ENCODE assay signal across 9 cellular contexts in the genomic region with DNA sequence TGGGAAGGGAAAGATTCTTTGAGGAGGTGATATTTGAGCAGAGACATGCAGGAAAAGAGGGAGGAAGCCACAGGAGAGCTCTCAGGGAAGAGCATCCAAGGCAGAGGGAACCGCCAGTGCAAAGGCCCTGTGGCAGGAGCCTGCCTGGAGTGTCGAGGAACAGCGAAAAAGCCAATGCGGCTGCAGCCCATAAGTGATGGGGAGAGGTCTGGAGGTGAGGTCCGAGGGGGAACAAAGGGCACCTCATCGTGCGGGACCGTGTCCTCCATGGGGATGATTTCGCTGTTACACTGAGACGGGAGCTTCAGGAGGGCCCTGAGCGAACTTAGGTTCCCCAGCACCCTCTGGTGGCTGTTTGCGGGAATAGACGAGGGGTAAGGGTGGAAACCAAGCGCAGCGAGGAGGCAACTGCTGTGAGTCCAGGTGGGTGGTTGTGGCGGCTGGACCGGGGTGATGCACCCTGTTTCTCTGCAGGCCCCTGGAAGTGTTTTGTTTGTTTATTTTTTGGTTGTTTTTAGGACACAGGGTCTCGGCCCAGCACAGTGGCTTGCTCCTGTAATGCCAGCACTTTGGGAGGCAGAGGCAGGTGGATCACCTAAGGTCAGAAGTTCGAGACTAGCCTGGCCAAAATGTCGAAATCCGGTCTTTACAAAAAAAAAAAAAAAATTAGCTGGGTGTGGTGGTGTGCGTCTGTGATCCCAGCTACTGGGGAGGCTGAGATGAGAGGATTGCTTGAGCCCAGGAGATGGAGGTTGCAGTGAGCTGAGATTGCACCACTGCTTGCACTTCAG. TPM values are rescaled to one million over a fixed set of nuclear protein-coding genes. Genes with fewer than 3 reads are reported as not detected.
A peak's percentile ranks its signal among the peaks of the same experiment; 100 is the strongest.
DNase-seq lines count a peak whose midpoint lies in the region; ATAC-seq and TF ChIP-seq lines count a peak whose summit lies in the region.
"Had no signal": no experiment of that assay in that cellular context is flagged by ENCODE, and none has a peak within 500 bp of the region (broad histone marks: within the 10 kb centered on the region; RNA-seq: fewer than 3 reads in every experiment).

No MANE protein-coding gene starts in this region.

- TF ChIP-seq CTCF in WTC11 (IDR thresholded peaks at IDR 0.05) (peak; percentile 71), mammary epithelial cell (conservative IDR thresholded peaks at IDR 0.05 in 1 of 2, IDR thresholded peaks at IDR 0.05 in 1 of 2; ENCODE audit: extremely low read depth in 1 of 2, insufficient read depth in 1 of 2, low read depth in 1 of 2, low read length in 2 of 2) (peak; percentile 94 to 95)

- in situ Hi-C loops in mammary epithelial cell (cut with MboI; ENCODE audit: low sequenced_read_pairs in 2 of 2): no loop called here

- H3K4me1 Mint-ChIP-seq in WTC11: 0 out of 2 replicates have a peak, but pooled peaks cover 2% of the 10 kb centered on the region

- peak; percentile 55 for DNase-seq in A172 (ENCODE audit: low spot score)
- peak; percentile 44 for DNase-seq in NCI-H2171 (lab: John Stamatoyannopoulos, UW)
- DNase-seq in WTC11 (ENCODE audit: low spot score): peak; percentile 92
- peak; percentile 68 for DNase-seq in mammary epithelial cell
- DNase-seq in left colon: peak; percentile 43 to 83
- peak; percentile 82 for DNase-seq in stimulated activated CD4-positive, alpha-beta T cell treated with anti-CD3 and anti-CD28 coated beads, Interleukin-4, amount 100 ng/mL, for 24 hours

- no peaks in the 10 kb centered on the region for H4K20me1 ChIP-seq in mammary epithelial cell (ENCODE audit: insufficient read depth, low read length)

- H3K4me1 ChIP-seq in mammary epithelial cell (ENCODE audit: insufficient read depth, low read length): no peaks in the 10 kb centered on the region

- no peak overlapping the region for H3K4me3 ChIP-seq in mammary epithelial cell (replicated peaks in 1 of 3; ENCODE audit: insufficient read depth in 1 of 3, low read depth in 2 of 3, low read length in 3 of 3)

- H3K9ac ChIP-seq in mammary epithelial cell (ENCODE audit: insufficient read depth, low read length): no peak overlapping the region

- BruUV-seq in mammary epithelial cell (replicated peaks; lab: Mats Ljungman, UMichigan): no TSS peak

- peaks cover 5% of the 10 kb centered on the region for H3K27me3 Mint-ChIP-seq in WTC11 (ENCODE audit: low read depth)

- H2AFZ ChIP-seq in mammary epithelial cell (ENCODE audit: low read depth, low read length): peak overlapping the region; percentile 10

- CTCF ChIA-PET in WTC11 (lab: Charles Lee) (interaction anchor here (0.6 to 4.1 kb wide), 50 partner anchors 8 to 401 kb away, joined by 3 to 70 read pairs (median 4); a partner anchor contains a TSS), mammary epithelial cell (lab: Charles Lee; ENCODE audit: low non-redundant PET) (interaction anchor here (0.6 to 2.2 kb wide), 4 partner anchors 16 to 271 kb away, joined by 3 to 23 read pairs (median 6); no protein-coding TSS in a partner anchor)

- ATAC-seq in GM18498 (IDR thresholded peaks at IDR 0.05; ENCODE audit: unreplicated experiment): peak; percentile 48
- peak; percentile 96 for ATAC-seq in WTC11
- peak; percentile 89 for ATAC-seq in left colon
- ATAC-seq in GM18511 (IDR thresholded peaks at IDR 0.05; ENCODE audit: unreplicated experiment): no peak

- no peak overlapping the region for H3K4me2 ChIP-seq in mammary epithelial cell (ENCODE audit: insufficient read depth, low read depth, low read length)

- no peaks in the 10 kb centered on the region for H3K79me2 ChIP-seq in mammary epithelial cell (ENCODE audit: insufficient read depth, low read length)

- H3K9me3 Mint-ChIP-seq in WTC11: no peaks in the 10 kb centered on the region
- H3K9me3 Mint-ChIP-seq: stimulated activated naive CD8-positive, alpha-beta T cell treated with anti-CD3 and anti-CD28 coated beads, Interleukin-15, Interleukin-2, amounts not matched to agents 100 ng/mL and 50 ng/mL, for 24 hours had no signal

- no peak overlapping the region for H3K27ac Mint-ChIP-seq in WTC11
- H3K27ac Mint-ChIP-seq: stimulated activated naive CD8-positive, alpha-beta T cell treated with anti-CD3 and anti-CD28 coated beads, Interleukin-15, Interleukin-2, amounts not matched to agents 100 ng/mL and 50 ng/mL, for 24 hours had no signal

- no peaks in the 10 kb centered on the region; the same call in 1 of the 2 replicates for H3K36me3 Mint-ChIP-seq in WTC11

- no peak overlapping the region; the same call in 1 of the 2 replicates for H3K4me3 Mint-ChIP-seq in WTC11
- H3K4me3 Mint-ChIP-seq: stimulated activated naive CD8-positive, alpha-beta T cell treated with anti-CD3 and anti-CD28 coated beads, Interleukin-15, Interleukin-2, amounts not matched to agents 100 ng/mL and 50 ng/mL, for 24 hours had no signal

- dilution Hi-C loops in mammary epithelial cell (cut with HindIII; ENCODE audit: low sequenced_read_pairs): no loop called here

- no peaks in the 10 kb centered on the region for H3K36me3 ChIP-seq in mammary epithelial cell (ENCODE audit: insufficient read depth, low read length)

- H3K27ac ChIP-seq in mammary epithelial cell (ENCODE audit: insufficient read depth, low read depth, low read length): no peak overlapping the region

- WGBS in mammary epithelial cell (ENCODE audit: low coverage, missing lambda C conversion rate): 17% methylated on average over 7 of the region's 22 CpGs

- no peaks in the 10 kb centered on the region for H3K9me3 ChIP-seq in mammary epithelial cell (replicated peaks; ENCODE audit: insufficient read depth, low read length)

- no peaks in the 10 kb centered on the region for H3K27me3 ChIP-seq in mammary epithelial cell (ENCODE audit: insufficient read depth, low read length)

- intact Hi-C loops in mammary epithelial cell (cut with micrococcal nuclease) (loop anchor here (1.0 kb wide), 1 partner anchor 271 kb away; no protein-coding TSS in a partner anchor), left colon (cut with DNase I, micrococcal nuclease) (loop anchor here in 1 of 2 donors (5.0 kb wide), 1 partner anchor 270 kb away; no protein-coding TSS in a partner anchor)

- POLR2A ChIA-PET in WTC11 (lab: Charles Lee): interaction anchor here (0.6 to 1.2 kb wide), 5 partner anchors 12 to 268 kb away, joined by 3 to 6 read pairs (median 4); no protein-coding TSS in a partner anchor

TF ChIP-seq in WTC11, 78 proteins besides CTCF, POLR2A, EP300 and RAD21 (continues in another document):
- TF ChIP-seq, protein P1, sequence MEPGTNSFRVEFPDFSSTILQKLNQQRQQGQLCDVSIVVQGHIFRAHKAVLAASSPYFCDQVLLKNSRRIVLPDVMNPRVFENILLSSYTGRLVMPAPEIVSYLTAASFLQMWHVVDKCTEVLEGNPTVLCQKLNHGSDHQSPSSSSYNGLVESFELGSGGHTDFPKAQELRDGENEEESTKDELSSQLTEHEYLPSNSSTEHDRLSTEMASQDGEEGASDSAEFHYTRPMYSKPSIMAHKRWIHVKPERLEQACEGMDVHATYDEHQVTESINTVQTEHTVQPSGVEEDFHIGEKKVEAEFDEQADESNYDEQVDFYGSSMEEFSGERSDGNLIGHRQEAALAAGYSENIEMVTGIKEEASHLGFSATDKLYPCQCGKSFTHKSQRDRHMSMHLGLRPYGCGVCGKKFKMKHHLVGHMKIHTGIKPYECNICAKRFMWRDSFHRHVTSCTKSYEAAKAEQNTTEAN (CRISPR knock-in tag; IDR thresholded peaks at IDR 0.05): no peak
- TF ChIP-seq ZNF232 (CRISPR knock-in tag; IDR thresholded peaks at IDR 0.05) (no peak), RORB (CRISPR knock-in tag; IDR thresholded peaks at IDR 0.05) (no peak)
- TF ChIP-seq, protein P2, sequence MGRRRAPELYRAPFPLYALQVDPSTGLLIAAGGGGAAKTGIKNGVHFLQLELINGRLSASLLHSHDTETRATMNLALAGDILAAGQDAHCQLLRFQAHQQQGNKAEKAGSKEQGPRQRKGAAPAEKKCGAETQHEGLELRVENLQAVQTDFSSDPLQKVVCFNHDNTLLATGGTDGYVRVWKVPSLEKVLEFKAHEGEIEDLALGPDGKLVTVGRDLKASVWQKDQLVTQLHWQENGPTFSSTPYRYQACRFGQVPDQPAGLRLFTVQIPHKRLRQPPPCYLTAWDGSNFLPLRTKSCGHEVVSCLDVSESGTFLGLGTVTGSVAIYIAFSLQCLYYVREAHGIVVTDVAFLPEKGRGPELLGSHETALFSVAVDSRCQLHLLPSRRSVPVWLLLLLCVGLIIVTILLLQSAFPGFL (CRISPR knock-in tag; IDR thresholded peaks at IDR 0.05; ENCODE audit: borderline replicate concordance): no peak
- TF ChIP-seq, protein P3, sequence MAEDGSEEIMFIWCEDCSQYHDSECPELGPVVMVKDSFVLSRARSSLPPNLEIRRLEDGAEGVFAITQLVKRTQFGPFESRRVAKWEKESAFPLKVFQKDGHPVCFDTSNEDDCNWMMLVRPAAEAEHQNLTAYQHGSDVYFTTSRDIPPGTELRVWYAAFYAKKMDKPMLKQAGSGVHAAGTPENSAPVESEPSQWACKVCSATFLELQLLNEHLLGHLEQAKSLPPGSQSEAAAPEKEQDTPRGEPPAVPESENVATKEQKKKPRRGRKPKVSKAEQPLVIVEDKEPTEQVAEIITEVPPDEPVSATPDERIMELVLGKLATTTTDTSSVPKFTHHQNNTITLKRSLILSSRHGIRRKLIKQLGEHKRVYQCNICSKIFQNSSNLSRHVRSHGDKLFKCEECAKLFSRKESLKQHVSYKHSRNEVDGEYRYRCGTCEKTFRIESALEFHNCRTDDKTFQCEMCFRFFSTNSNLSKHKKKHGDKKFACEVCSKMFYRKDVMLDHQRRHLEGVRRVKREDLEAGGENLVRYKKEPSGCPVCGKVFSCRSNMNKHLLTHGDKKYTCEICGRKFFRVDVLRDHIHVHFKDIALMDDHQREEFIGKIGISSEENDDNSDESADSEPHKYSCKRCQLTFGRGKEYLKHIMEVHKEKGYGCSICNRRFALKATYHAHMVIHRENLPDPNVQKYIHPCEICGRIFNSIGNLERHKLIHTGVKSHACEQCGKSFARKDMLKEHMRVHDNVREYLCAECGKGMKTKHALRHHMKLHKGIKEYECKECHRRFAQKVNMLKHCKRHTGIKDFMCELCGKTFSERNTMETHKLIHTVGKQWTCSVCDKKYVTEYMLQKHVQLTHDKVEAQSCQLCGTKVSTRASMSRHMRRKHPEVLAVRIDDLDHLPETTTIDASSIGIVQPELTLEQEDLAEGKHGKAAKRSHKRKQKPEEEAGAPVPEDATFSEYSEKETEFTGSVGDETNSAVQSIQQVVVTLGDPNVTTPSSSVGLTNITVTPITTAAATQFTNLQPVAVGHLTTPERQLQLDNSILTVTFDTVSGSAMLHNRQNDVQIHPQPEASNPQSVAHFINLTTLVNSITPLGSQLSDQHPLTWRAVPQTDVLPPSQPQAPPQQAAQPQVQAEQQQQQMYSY (CRISPR knock-in tag; IDR thresholded peaks at IDR 0.05): no peak

RNA-seq across cellular contexts. Expression of a gene that starts 5.9 kb away (rescaled TPM):
- total RNA-seq in A172 (2014; rRNA removed; shearing (Covaris generic)): 24.0 and 28.6 TPM in 2 replicates
- total RNA-seq in WTC11 (2021) (11.8 to 15.5 TPM (median 15.4 TPM) in 3 replicates), mammary epithelial cell (100 to 1,000 TPM; 111 to 178 TPM), left colon (10 to 100 TPM in 1 of 2 donors, 1 to 10 TPM in 1; 9.6 to 29.6 TPM)
- 43.8 TPM for polyA plus RNA-seq in mammary epithelial cell
- polyA minus RNA-seq in mammary epithelial cell: 178 TPM

RNA-seq across cellular contexts. Expression of a gene that starts 38.0 kb away (rescaled TPM):
- total RNA-seq in A172 (2014; rRNA removed; shearing (Covaris generic)): 20.2 and 41.3 TPM in 2 replicates
- total RNA-seq in WTC11 (2021): 289 to 315 TPM (median 310 TPM) in 3 replicates
- total RNA-seq in mammary epithelial cell: 100 to 1,000 TPM in 1 of 2 donors, 10 to 100 TPM in 1; 87.4 to 106 TPM
- 71.7 TPM for polyA plus RNA-seq in mammary epithelial cell
- 43.9 TPM for polyA minus RNA-seq in mammary epithelial cell
- 100 to 1,000 TPM; 260 to 285 TPM for total RNA-seq in left colon
